In genomic region chr12:6954316-6954710, GRCh38 we compare ENCODE assay signal across 10 cellular contexts. TPM values are rescaled to one million over a fixed set of nuclear protein-coding genes. Genes with fewer than 3 reads are reported as not detected.
A peak's percentile ranks its signal among the peaks of the same experiment; 100 is the strongest.
DNase-seq lines count a peak whose midpoint lies in the region; ATAC-seq, FAIRE-seq and TF ChIP-seq lines count a peak whose summit lies in the region.
"Had no signal": no experiment of that assay in that cellular context is flagged by ENCODE, and none has a peak within 500 bp of the region (broad histone marks: within the 10 kb centered on the region; RNA-seq: fewer than 3 reads in every experiment).

No MANE protein-coding gene starts in this region.

- TF ChIP-seq CTCF in CD14-positive monocyte (IDR thresholded peaks at IDR 0.05) (no peak), astrocyte (IDR thresholded peaks at IDR 0.05; ENCODE audit: insufficient read depth, low read depth, low read length) (no peak)

- H3K4me1 Mint-ChIP-seq in CD14-positive monocyte (peaks cover 73% of the 10 kb centered on the region), astrocyte (ENCODE audit: low read depth, unreplicated experiment) (peaks cover 26% of the 10 kb centered on the region)
- H3K4me1 Mint-ChIP-seq in natural killer cell treated with Interleukin-12 subunit alpha and Interleukin-12 subunit beta and Interleukin-15 and Interleukin-18, amount 100 ng/mL, for 72 hours (ENCODE audit: low read depth in 2 of 2), result peaks cover 80 to 87% of the 10 kb centered on the region in 2 donors

- no peak overlapping the region for H3K27ac ChIP-seq in astrocyte (ENCODE audit: low read depth, low read length)
- H3K27ac ChIP-seq: prostate gland had no signal

- no peaks in the 10 kb centered on the region for H3K36me3 ChIP-seq in astrocyte (ENCODE audit: insufficient read depth, low read length)
- H3K36me3 ChIP-seq: prostate gland had no signal

- H3K27me3 ChIP-seq in astrocyte (ENCODE audit: insufficient read depth, low read length), result no peaks in the 10 kb centered on the region

- H3K36me3 Mint-ChIP-seq in CD14-positive monocyte, result peaks cover 62 to 74% of the 10 kb centered on the region in 2 donors
- H3K36me3 Mint-ChIP-seq in astrocyte (ENCODE audit: low read depth, unreplicated experiment), result peaks cover 2% of the 10 kb centered on the region
- H3K36me3 Mint-ChIP-seq in natural killer cell treated with Interleukin-12 subunit alpha and Interleukin-12 subunit beta and Interleukin-15 and Interleukin-18, amount 100 ng/mL, for 72 hours, result peaks cover 4% of the 10 kb centered on the region

- peak overlapping the region; percentile 93 to 98 (median 96) for H3K27ac Mint-ChIP-seq in CD14-positive monocyte
- no peak overlapping the region for H3K27ac Mint-ChIP-seq in astrocyte (ENCODE audit: unreplicated experiment)
- H3K27ac Mint-ChIP-seq in natural killer cell treated with Interleukin-12 subunit alpha and Interleukin-12 subunit beta and Interleukin-15 and Interleukin-18, amount 100 ng/mL, for 72 hours, result peak overlapping the region; percentile 95 to 97

- H3K4me3 ChIP-seq in Jurkat, Clone E6-1 (ENCODE audit: low read length), result peak overlapping the region; percentile 89
- no peak overlapping the region for H3K4me3 ChIP-seq in astrocyte (ENCODE audit: insufficient read depth, low read depth, low read length)
- H3K4me3 ChIP-seq: prostate gland had no signal

- no peaks in the 10 kb centered on the region for H4K20me1 ChIP-seq in astrocyte (ENCODE audit: insufficient read depth, low read length)

- H3K27me3 Mint-ChIP-seq in CD14-positive monocyte (ENCODE audit: low read depth in 3 of 3), result peaks cover 0 to 3% (median 0%) of the 10 kb centered on the region in 3 donors
- peaks cover 4% of the 10 kb centered on the region for H3K27me3 Mint-ChIP-seq in astrocyte (ENCODE audit: low read depth, unreplicated experiment)
- H3K27me3 Mint-ChIP-seq in natural killer cell treated with Interleukin-12 subunit alpha and Interleukin-12 subunit beta and Interleukin-15 and Interleukin-18, amount 100 ng/mL, for 72 hours, result no peaks in the 10 kb centered on the region

- DNase-seq in CD14-positive monocyte (ENCODE audit: low spot score) (no peak), astrocyte (ENCODE audit: low read depth) (no peak)
- DNase-seq in Jurkat, Clone E6-1 (ENCODE audit: low read depth, low spot score), result no peak
- DNase-seq in natural killer cell treated with Interleukin-12 subunit alpha and Interleukin-12 subunit beta and Interleukin-15 and Interleukin-18, amount 100 ng/mL, for 72 hours (ENCODE audit: low spot score), result no peak
- DNase-seq in NK-92 treated with Interleukin-12 subunit alpha and Interleukin-12 subunit beta, amount 100 ng/mL, for 24 hours (lab: John Stamatoyannopoulos, UW), result no peak

- H3K4me3 Mint-ChIP-seq in CD14-positive monocyte (peak overlapping the region; percentile 97 to 99), astrocyte (ENCODE audit: unreplicated experiment) (peak overlapping the region; percentile 29)
- peak overlapping the region; percentile 92 for H3K4me3 Mint-ChIP-seq in natural killer cell treated with Interleukin-12 subunit alpha and Interleukin-12 subunit beta and Interleukin-15 and Interleukin-18, amount 100 ng/mL, for 72 hours

- peaks cover 23% of the 10 kb centered on the region for H3K4me1 ChIP-seq in astrocyte (ENCODE audit: insufficient read depth, low read length)
- H3K4me1 ChIP-seq: prostate gland had no signal

- no peak for FAIRE-seq in astrocyte (lab: Jason Lieb, UNC)

- no peak overlapping the region for H2AFZ ChIP-seq in astrocyte (ENCODE audit: low read depth, low read length)

- ATAC-seq in natural killer cell treated with Interleukin-12 subunit alpha and Interleukin-12 subunit beta and Interleukin-15 and Interleukin-18, amount 100 ng/mL, for 72 hours, result no peak
- ATAC-seq in HG03439 (IDR thresholded peaks at IDR 0.05; ENCODE audit: unreplicated experiment) (no peak), GM21825 (IDR thresholded peaks at IDR 0.05; ENCODE audit: unreplicated experiment) (no peak), HG02642 (IDR thresholded peaks at IDR 0.05; ENCODE audit: poor library complexity, unreplicated experiment) (no peak)

- no peak overlapping the region for H3K9ac ChIP-seq in astrocyte (ENCODE audit: low read length)

- intact Hi-C loops in CD14-positive monocyte (cut with micrococcal nuclease), result loop anchor here in 1 of 2 donors (5.0 to 10.0 kb wide), 2 partner anchors 63 to 420 kb away; partner anchors contain the start of genes GAPDH and LPCAT3

- no peaks in the 10 kb centered on the region for H3K79me2 ChIP-seq in astrocyte (ENCODE audit: insufficient read depth, low read length)

- no peaks in the 10 kb centered on the region for H3K9me3 ChIP-seq in astrocyte (ENCODE audit: insufficient read depth, low read depth, low read length)
- H3K9me3 ChIP-seq: prostate gland had no signal

- peaks cover 0 to 2% (median 0%) of the 10 kb centered on the region in 7 donors for H3K9me3 Mint-ChIP-seq in CD14-positive monocyte
- H3K9me3 Mint-ChIP-seq in astrocyte (ENCODE audit: unreplicated experiment), result no peaks in the 10 kb centered on the region
- no peaks in the 10 kb centered on the region for H3K9me3 Mint-ChIP-seq in natural killer cell treated with Interleukin-12 subunit alpha and Interleukin-12 subunit beta and Interleukin-15 and Interleukin-18, amount 100 ng/mL, for 72 hours

- no peak overlapping the region for H3K4me2 ChIP-seq in astrocyte (ENCODE audit: low read length)

RNA-seq across cellular contexts. Expression of gene PTPN6, which starts 3.2 kb away (rescaled TPM):
- 100 to 1,000 TPM; 449 to 562 TPM for polyA plus RNA-seq in CD14-positive monocyte
- 609 TPM for polyA plus RNA-seq in Jurkat, Clone E6-1 (2012; ENCODE audit: insufficient read depth, insufficient read length)
- total RNA-seq in astrocyte, result 5.2 and 8.9 TPM in 2 replicates
- 100 to 1,000 TPM in 1 of 2 donors, 10 to 100 TPM in 1; 71.6 to 131 TPM for total RNA-seq in natural killer cell treated with Interleukin-12 subunit alpha and Interleukin-12 subunit beta and Interleukin-15 and Interleukin-18, amount 100 ng/mL, for 72 hours

RNA-seq across cellular contexts. Expression of gene C12orf57, which starts 10.5 kb away (rescaled TPM):
- 10 to 100 TPM; 19.1 to 24.2 TPM for polyA plus RNA-seq in CD14-positive monocyte
- 441 TPM for polyA plus RNA-seq in Jurkat, Clone E6-1 (2012; ENCODE audit: insufficient read depth, insufficient read length)
- total RNA-seq in astrocyte, result 117 and 123 TPM in 2 replicates
- 100 to 1,000 TPM in 1 of 2 donors, 10 to 100 TPM in 1; 89.7 to 106 TPM for total RNA-seq in natural killer cell treated with Interleukin-12 subunit alpha and Interleukin-12 subunit beta and Interleukin-15 and Interleukin-18, amount 100 ng/mL, for 72 hours

RNA-seq across cellular contexts. Expression of gene RNU7-1, which starts 10.7 kb away (rescaled TPM):
- polyA plus RNA-seq in CD14-positive monocyte, result not detected
- not detected for polyA plus RNA-seq in Jurkat, Clone E6-1 (2012; ENCODE audit: insufficient read depth, insufficient read length)
- total RNA-seq in astrocyte, result not detected in 2 replicates
- total RNA-seq in natural killer cell treated with Interleukin-12 subunit alpha and Interleukin-12 subunit beta and Interleukin-15 and Interleukin-18, amount 100 ng/mL, for 72 hours, result not detected
- total RNA-seq: MCF 10A, prostate gland had no signal

RNA-seq across cellular contexts. Expression of gene PHB2, which starts 16.2 kb away (rescaled TPM):
- polyA plus RNA-seq in CD14-positive monocyte, result 10 to 100 TPM; 90.6 to 91.9 TPM
- polyA plus RNA-seq in Jurkat, Clone E6-1 (2012; ENCODE audit: insufficient read depth, insufficient read length), result 292 TPM
- 171 and 176 TPM in 2 replicates for total RNA-seq in astrocyte
- total RNA-seq in natural killer cell treated with Interleukin-12 subunit alpha and Interleukin-12 subunit beta and Interleukin-15 and Interleukin-18, amount 100 ng/mL, for 72 hours, result 100 to 1,000 TPM; 227 to 350 TPM

RNA-seq across cellular contexts. Expression of gene EMG1, which starts 16.4 kb away (rescaled TPM):
- 10 to 100 TPM; 33.1 to 35.3 TPM for polyA plus RNA-seq in CD14-positive monocyte
- polyA plus RNA-seq in Jurkat, Clone E6-1 (2012; ENCODE audit: insufficient read depth, insufficient read length), result 149 TPM
- total RNA-seq in astrocyte, result 38.6 and 39.1 TPM in 2 replicates
- total RNA-seq in natural killer cell treated with Interleukin-12 subunit alpha and Interleukin-12 subunit beta and Interleukin-15 and Interleukin-18, amount 100 ng/mL, for 72 hours, result 100 to 1,000 TPM in 1 of 2 donors, 10 to 100 TPM in 1; 74.9 to 141 TPM

Comparison
In these comparisons a context has a peak if more than half of its experiments do, and no peak if none do; other contexts are left out.
1. H3K4me3 Mint-ChIP-seq: peak in every context shown above with its lines; median percentile 98 in CD14-positive monocyte; 92 in natural killer cell treated with Interleukin-12 subunit alpha and Interleukin-12 subunit beta and Interleukin-15 and Interleukin-18, amount 100 ng/mL, for 72 hours; 29 in astrocyte.